Comparison of ENCODE assay signal across 17 cellular contexts in genomic region chr2:46813046-46813445, GRCh38.
DNase-seq lines count a peak whose midpoint lies in the region; ATAC-seq and TF ChIP-seq lines count a peak whose summit lies in the region.
"Had no signal": no experiment of that assay in that cellular context is flagged by ENCODE, and none has a peak within 500 bp of the region (broad histone marks: within the 10 kb centered on the region; RNA-seq: fewer than 3 reads in every experiment).

No MANE protein-coding gene starts in this region.

- DNase-seq in breast epithelium (ENCODE audit: low spot score in 2 of 2) (peak in 1 of 2 donors; percentile 17), MCF 10A (ENCODE audit: unreplicated experiment) (no peak), cardiac muscle cell (ENCODE audit: low read depth in 1 of 2, low spot score in 1 of 2) (peak; percentile 14 to 76), ovary (peak; percentile 53 to 75 (median 59)), aorta (peak; percentile 77 to 85), GM19240 (ENCODE audit: insufficient read length, low spot score) (no peak), NCI-H1930 (lab: John Stamatoyannopoulos, UW) (no peak)
- DNase-seq: ACHN; activated naive CD8-positive, alpha-beta T cell treated with anti-CD3 and anti-CD28 coated beads for 36 hours; effector CD8-positive, alpha-beta T cell; hippocampal formation; naive B cell; NCI-H1048; NK-92 treated with Interleukin-12 subunit alpha and Interleukin-12 subunit beta, amount 100 ng/mL, for 24 hours; T-helper 1 cell had no signal

- H3K36me3 Mint-ChIP-seq in MCF 10A (ENCODE audit: insufficient read depth, unreplicated experiment) = peaks cover 5% of the 10 kb centered on the region
- H3K36me3 Mint-ChIP-seq: activated naive CD8-positive, alpha-beta T cell treated with anti-CD3 and anti-CD28 coated beads for 36 hours; stimulated activated effector memory CD8-positive, alpha-beta T cell treated with anti-CD3 and anti-CD28 coated beads, Interleukin-12 subunit alpha, Interleukin-12 subunit beta, amount 100 ng/mL, for 72 hours had no signal

- intact Hi-C loops in breast epithelium (cut with DNase I; ENCODE audit: low total_unique reads) (no loop called here), MCF 10A (cut with micrococcal nuclease) (no loop called here), ovary (cut with DNase I) (no loop called here), aorta (cut with DNase I) (loop anchor here (2.0 to 5.0 kb wide), 2 partner anchors 34 to 64 kb away; no protein-coding TSS in a partner anchor)

- no peak overlapping the region for H3K4me3 Mint-ChIP-seq in MCF 10A (ENCODE audit: unreplicated experiment)
- H3K4me3 Mint-ChIP-seq: activated naive CD8-positive, alpha-beta T cell treated with anti-CD3 and anti-CD28 coated beads for 36 hours; naive B cell; stimulated activated effector memory CD8-positive, alpha-beta T cell treated with anti-CD3 and anti-CD28 coated beads, Interleukin-12 subunit alpha, Interleukin-12 subunit beta, amount 100 ng/mL, for 72 hours had no signal

- TF ChIP-seq POLR2A in breast epithelium (IDR thresholded peaks at IDR 0.05) = no peak
- TF ChIP-seq POLR2A in ovary (IDR thresholded peaks at IDR 0.05) = no peak

- H3K27ac Mint-ChIP-seq in MCF 10A (ENCODE audit: low read depth, unreplicated experiment) = no peak overlapping the region
- H3K27ac Mint-ChIP-seq: activated naive CD8-positive, alpha-beta T cell treated with anti-CD3 and anti-CD28 coated beads for 36 hours; stimulated activated effector memory CD8-positive, alpha-beta T cell treated with anti-CD3 and anti-CD28 coated beads, Interleukin-12 subunit alpha, Interleukin-12 subunit beta, amount 100 ng/mL, for 72 hours had no signal

- H3K27me3 ChIP-seq in breast epithelium (no peaks in the 10 kb centered on the region), cardiac muscle cell (peaks cover 4% of the 10 kb centered on the region), ovary (no peaks in the 10 kb centered on the region), aorta (ENCODE audit: control insufficient read depth in 1 of 2, insufficient read depth in 2 of 2, low read length in 1 of 2) (no peaks in the 10 kb centered on the region)

- H3K4me1 ChIP-seq in breast epithelium = peaks cover 19 to 32% of the 10 kb centered on the region in 2 donors
- peaks cover 12% of the 10 kb centered on the region for H3K4me1 ChIP-seq in cardiac muscle cell (ENCODE audit: low read depth)
- H3K4me1 ChIP-seq in ovary (ENCODE audit: insufficient read depth) = peaks cover 19% of the 10 kb centered on the region
- peaks cover 8 to 19% of the 10 kb centered on the region in 2 donors for H3K4me1 ChIP-seq in aorta (ENCODE audit: control insufficient read depth in 1 of 2, insufficient read depth in 2 of 2, low read length in 2 of 2)

- ATAC-seq in aorta (ENCODE audit: low FRiP score) (peak; percentile 79), GM21381 (IDR thresholded peaks at IDR 0.05; ENCODE audit: unreplicated experiment) (no peak)
- ATAC-seq: stimulated activated effector memory CD8-positive, alpha-beta T cell treated with anti-CD3 and anti-CD28 coated beads, Interleukin-12 subunit alpha, Interleukin-12 subunit beta, amount 100 ng/mL, for 72 hours had no signal

- WGBS in ovary, 3 donors = 27 to 58% (median 28%) methylated on average over 5 of the region's 5 CpGs
- WGBS in aorta, 2 donors = 0 to 4% methylated on average over 5 of the region's 5 CpGs

- no peaks in the 10 kb centered on the region for H3K4me1 Mint-ChIP-seq in MCF 10A (ENCODE audit: insufficient read depth, unreplicated experiment)
- H3K4me1 Mint-ChIP-seq: naive B cell; stimulated activated effector memory CD8-positive, alpha-beta T cell treated with anti-CD3 and anti-CD28 coated beads, Interleukin-12 subunit alpha, Interleukin-12 subunit beta, amount 100 ng/mL, for 72 hours had no signal

- no peak for TF ChIP-seq CTCF in breast epithelium (IDR thresholded peaks at IDR 0.05)
- TF ChIP-seq CTCF in MCF 10A (IDR thresholded peaks at IDR 0.05; ENCODE audit: unreplicated experiment) = no peak
- TF ChIP-seq CTCF in cardiac muscle cell (IDR thresholded peaks at IDR 0.05; ENCODE audit: low read depth, low read length) = no peak
- no peak for TF ChIP-seq CTCF in ovary (IDR thresholded peaks at IDR 0.05)

- POLR2A ChIA-PET in MCF 10A (lab: Yijun Ruan, JAX) = interaction anchor here (0.8 kb wide), 1 partner anchor 77 kb away, joined by 5 read pairs; no protein-coding TSS in a partner anchor

- CTCF ChIA-PET in MCF 10A (lab: Yijun Ruan, JAX) = interaction anchor here (0.7 to 1.3 kb wide), 3 partner anchors 10 to 118 kb away, joined by 3 to 10 read pairs (median 4); no protein-coding TSS in a partner anchor

- peaks cover 11% of the 10 kb centered on the region for H3K27me3 Mint-ChIP-seq in MCF 10A (ENCODE audit: insufficient read depth, unreplicated experiment)

- H3K36me3 ChIP-seq in breast epithelium = no peaks in the 10 kb centered on the region
- no peaks in the 10 kb centered on the region for H3K36me3 ChIP-seq in cardiac muscle cell
- H3K36me3 ChIP-seq in ovary = no peaks in the 10 kb centered on the region
- H3K36me3 ChIP-seq in aorta (ENCODE audit: control insufficient read depth in 1 of 2, insufficient read depth in 2 of 2, low read length in 1 of 2) = no peaks in the 10 kb centered on the region

- no peak overlapping the region for H3K4me3 ChIP-seq in breast epithelium
- H3K4me3 ChIP-seq in cardiac muscle cell = no peak overlapping the region
- H3K4me3 ChIP-seq in ovary = no peak overlapping the region
- H3K4me3 ChIP-seq in aorta (ENCODE audit: low read length in 2 of 2) = no peak overlapping the region

- TF ChIP-seq EP300 in ovary (IDR thresholded peaks at IDR 0.05) = no peak

- H3K9me3 ChIP-seq in breast epithelium (no peaks in the 10 kb centered on the region), cardiac muscle cell (ENCODE audit: low read depth) (no peaks in the 10 kb centered on the region), ovary (no peaks in the 10 kb centered on the region), aorta (ENCODE audit: control insufficient read depth, low read length) (no peaks in the 10 kb centered on the region)

- no TSS peak for BruUV-seq in MCF 10A (replicated peaks; lab: Mats Ljungman, UMichigan)

- H3K9me3 Mint-ChIP-seq in MCF 10A (ENCODE audit: unreplicated experiment) = peaks cover 7% of the 10 kb centered on the region
- H3K9me3 Mint-ChIP-seq: stimulated activated effector memory CD8-positive, alpha-beta T cell treated with anti-CD3 and anti-CD28 coated beads, Interleukin-12 subunit alpha, Interleukin-12 subunit beta, amount 100 ng/mL, for 72 hours had no signal

- H3K27ac ChIP-seq in breast epithelium (peak overlapping the region; percentile 79 to 87), cardiac muscle cell (no peak overlapping the region), ovary (peak overlapping the region in 1 of 2 donors; percentile 79), aorta (ENCODE audit: low read depth in 1 of 2, low read length in 2 of 2) (peak overlapping the region in 1 of 2 donors; percentile 3)

Comparison
In these comparisons a context has a peak if more than half of its experiments do, and no peak if none do; other contexts are left out.
1. DNase-seq: peak in cardiac muscle cell (2 of 2), ovary (5 of 5) and aorta (2 of 2); none in MCF 10A (single experiment), GM19240 (single experiment) and NCI-H1930 (0 of 2).
2. intact Hi-C loops: an anchor here in aorta (2.0 to 5.0 kb wide); none called in breast epithelium, MCF 10A and ovary.